ENCODE assay signal across 14 cellular contexts in the genomic region with DNA sequence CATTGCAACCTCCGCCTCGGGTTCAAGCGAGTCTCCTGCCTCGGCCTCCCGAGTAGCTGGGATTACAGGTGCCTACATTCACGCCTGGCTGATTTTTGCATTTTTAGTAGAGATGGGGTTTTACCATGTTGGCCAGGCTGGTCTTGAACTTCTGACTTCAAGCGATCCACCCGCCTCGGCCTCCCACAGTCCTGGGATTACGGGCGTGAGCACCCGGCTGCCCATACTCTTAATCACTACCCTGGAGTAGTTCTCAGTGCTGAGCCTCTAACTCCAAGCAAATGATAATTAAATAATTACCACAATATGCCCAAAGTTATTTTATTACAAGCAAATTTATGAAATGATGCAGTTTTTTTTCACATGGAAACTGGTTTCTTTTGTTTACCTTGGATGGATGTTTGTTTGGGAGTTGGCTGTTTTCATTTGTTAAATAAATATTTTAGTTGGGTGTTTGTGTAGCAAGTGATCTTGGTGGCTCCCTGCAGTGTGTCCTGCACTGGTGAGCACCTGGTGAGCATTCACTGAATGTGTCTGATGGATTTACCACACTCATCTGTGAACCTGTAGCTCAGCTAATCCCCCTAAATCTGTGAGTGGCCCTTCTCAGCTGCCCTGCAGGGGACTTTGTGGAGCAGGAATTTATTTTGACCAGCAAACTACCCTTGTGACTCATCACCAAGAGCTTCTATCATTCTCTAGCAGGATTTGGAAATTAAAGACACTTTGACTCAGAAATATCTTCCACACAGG. TPM values are rescaled to one million over a fixed set of nuclear protein-coding genes. Genes with fewer than 3 reads are reported as not detected.
DNase-seq lines count a peak whose midpoint lies in the region; ATAC-seq and TF ChIP-seq lines count a peak whose summit lies in the region.
"Had no signal": no experiment of that assay in that cellular context is flagged by ENCODE, and none has a peak within 500 bp of the region (broad histone marks: within the 10 kb centered on the region; RNA-seq: fewer than 3 reads in every experiment).

No MANE protein-coding gene starts in this region.

- H3K9me3 Mint-ChIP-seq in naive thymus-derived CD8-positive, alpha-beta T cell = no peaks in the 10 kb centered on the region
- H3K9me3 Mint-ChIP-seq: naive B cell had no signal

- no peaks in the 10 kb centered on the region for H3K36me3 Mint-ChIP-seq in naive thymus-derived CD8-positive, alpha-beta T cell
- H3K36me3 Mint-ChIP-seq: naive B cell had no signal

- TF ChIP-seq CTCF in prostate gland (IDR thresholded peaks at IDR 0.05) (no peak), BE2C (IDR thresholded peaks at IDR 0.05; ENCODE audit: low read depth, low read length) (no peak)

- H3K9me3 ChIP-seq in MG63 (no peaks in the 10 kb centered on the region), prostate gland (no peaks in the 10 kb centered on the region), BE2C (no peaks in the 10 kb centered on the region)

- no peak for ATAC-seq in naive thymus-derived CD8-positive, alpha-beta T cell

- no peak overlapping the region for H3K4me3 Mint-ChIP-seq in naive thymus-derived CD8-positive, alpha-beta T cell

- H3K4me3 ChIP-seq in MG63 = no peak overlapping the region
- H3K4me3 ChIP-seq in prostate gland = no peak overlapping the region
- H3K4me3 ChIP-seq in BE2C (ENCODE audit: low read depth, low read length) = no peak overlapping the region
- H3K4me3 ChIP-seq: smooth muscle cell had no signal

- POLR2A ChIA-PET in naive thymus-derived CD8-positive, alpha-beta T cell (lab: Charles Lee) = no interaction called here

- no peaks in the 10 kb centered on the region for H3K27me3 ChIP-seq in MG63
- no peaks in the 10 kb centered on the region for H3K27me3 ChIP-seq in prostate gland (replicated peaks; ENCODE audit: insufficient read depth)
- peaks cover 11% of the 10 kb centered on the region for H3K27me3 ChIP-seq in BE2C

- WGBS in prostate gland = 96% methylated on average over 12 of the region's 12 CpGs

- H3K4me1 ChIP-seq in prostate gland (replicated peaks) (no peaks in the 10 kb centered on the region), BE2C (no peaks in the 10 kb centered on the region)

- H3K36me3 ChIP-seq in MG63 (no peaks in the 10 kb centered on the region), prostate gland (no peaks in the 10 kb centered on the region), BE2C (no peaks in the 10 kb centered on the region)

- DNase-seq in DMS53 treated with DMSO at 0.1 percent for 48 hours (lab: John Stamatoyannopoulos, UW; ENCODE audit: unreplicated experiment) (peak; percentile 17), MG63 (peak; percentile 49), fibroblast of gingiva (ENCODE audit: low read depth) (peak; percentile 75), prostate gland (ENCODE audit: low spot score) (no peak), BE2C (no peak), hippocampal formation (lab: John Stamatoyannopoulos, UW) (no peak), globus pallidus (ENCODE audit: low spot score) (no peak)
- DNase-seq in naive thymus-derived CD8-positive, alpha-beta T cell = no peak
- DNase-seq: activated CD8-positive, alpha-beta memory T cell treated with anti-CD3 and anti-CD28 coated beads, Interleukin-2, amount 50 U/mL, for 48 hours; aorta; DMS79; naive B cell; NCI-H1694 treated with DMSO at 0.1 percent for 48 hours had no signal

- intact Hi-C loops in prostate gland (cut with DNase I) = no loop called here

- no peak overlapping the region for H3K27ac Mint-ChIP-seq in naive thymus-derived CD8-positive, alpha-beta T cell

- H3K27ac ChIP-seq in prostate gland = peak overlapping the region; percentile 38 to 48

- no peaks in the 10 kb centered on the region for H3K27me3 Mint-ChIP-seq in naive thymus-derived CD8-positive, alpha-beta T cell
- H3K27me3 Mint-ChIP-seq: naive B cell had no signal

- H3K4me1 Mint-ChIP-seq in naive thymus-derived CD8-positive, alpha-beta T cell = peaks cover 2 to 13% (median 7%) of the 10 kb centered on the region in 4 donors

- TF ChIP-seq POLR2A in prostate gland (IDR thresholded peaks at IDR 0.05) = no peak

RNA-seq across cellular contexts. Expression of gene UTRN, which starts 36.9 kb away (rescaled TPM):
- total RNA-seq in MG63 (2014; rRNA removed; shearing (Covaris generic); ENCODE audit: low replicate concordance) = 16.5 and 32.7 TPM in 2 replicates
- 100 to 1,000 TPM; 150 to 188 TPM for total RNA-seq in prostate gland
- 100 to 1,000 TPM; 140 to 153 TPM for total RNA-seq in naive thymus-derived CD8-positive, alpha-beta T cell
- polyA plus RNA-seq in naive thymus-derived CD8-positive, alpha-beta T cell = 10 to 100 TPM; 37.9 to 40.3 (median 38.2) TPM
- polyA plus RNA-seq in BE2C (2012; ENCODE audit: insufficient read depth, insufficient read length, low read depth) = 35.0 TPM

Comparison
In these comparisons a context has a peak if more than half of its experiments do, and no peak if none do; other contexts are left out.
1. DNase-seq: peak in DMS53 treated with DMSO at 0.1 percent for 48 hours (single experiment), MG63 (single experiment) and fibroblast of gingiva (single experiment); none in prostate gland (single experiment), naive thymus-derived CD8-positive, alpha-beta T cell (0 of 10), BE2C (single experiment), hippocampal formation (0 of 2) and globus pallidus (single experiment).